Comparison of ENCODE assay signal across 8 cellular contexts in the genomic region with DNA sequence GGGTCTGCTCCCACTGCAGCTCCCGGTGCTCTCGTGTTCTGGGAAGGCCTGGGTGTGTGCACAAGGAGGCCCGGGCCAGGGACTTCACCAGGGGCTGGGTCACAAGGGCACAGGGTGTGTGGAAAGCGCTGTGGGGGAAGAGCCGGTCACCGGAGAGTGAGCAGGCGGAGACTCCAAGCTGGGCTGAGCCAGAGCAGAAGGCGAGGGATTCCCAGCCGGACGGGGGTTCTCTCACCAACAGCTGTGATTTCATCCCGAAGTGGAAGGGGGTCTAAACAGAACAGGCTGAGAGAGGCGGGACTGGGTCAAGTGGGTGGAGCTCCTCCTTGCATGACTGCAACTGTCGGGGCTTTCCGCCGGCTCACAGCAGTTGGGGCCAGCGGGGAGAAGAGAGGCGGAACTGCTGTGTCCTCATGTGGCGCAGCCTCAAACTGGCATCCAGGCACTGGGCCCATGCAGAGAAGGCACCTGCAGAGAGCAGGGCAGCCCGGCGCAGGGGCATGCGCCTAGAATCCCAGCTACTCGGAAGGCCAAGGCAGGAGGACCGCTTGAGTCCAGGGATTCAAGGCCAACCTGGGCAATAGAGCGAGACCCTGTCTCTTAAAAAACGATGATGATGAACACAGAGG. TPM values are rescaled to one million over a fixed set of nuclear protein-coding genes. Genes with fewer than 3 reads are reported as not detected.
DNase-seq lines count a peak whose midpoint lies in the region; ATAC-seq and TF ChIP-seq lines count a peak whose summit lies in the region.

No MANE protein-coding gene starts in this region.

- peaks cover 12% of the 10 kb centered on the region for H3K27me3 Mint-ChIP-seq in GM23338 (ENCODE audit: insufficient read depth, low read depth, poor library complexity)
- H3K27me3 Mint-ChIP-seq in activated T-helper 2 cell treated with anti-CD3 and anti-CD28 coated beads, Interferon-gamma antibody, Interleukin-2, Interleukin-4, amounts not matched to agents 10 μg/mL and 5 μg/mL and 100 μg/mL, durations not matched to agents 14 hours and 24 hours and 36 hours (ENCODE audit: low read depth): no peaks in the 10 kb centered on the region

- peak overlapping the region; percentile 77; the same call in 1 of the 2 replicates for H3K27ac Mint-ChIP-seq in GM23338
- H3K27ac Mint-ChIP-seq in activated T-helper 2 cell treated with anti-CD3 and anti-CD28 coated beads, Interferon-gamma antibody, Interleukin-2, Interleukin-4, amounts not matched to agents 10 μg/mL and 5 μg/mL and 100 μg/mL, durations not matched to agents 14 hours and 24 hours and 36 hours: peak overlapping the region; percentile 100

- TF ChIP-seq CTCF in GM10266 (IDR thresholded peaks at IDR 0.05; ENCODE audit: control insufficient read depth, insufficient read depth, low read depth, missing control alignments): peak; percentile 2
- TF ChIP-seq CTCF in GM23338 (conservative IDR thresholded peaks at IDR 0.05; ENCODE audit: low read depth in 2 of 2): no peak

- no peaks in the 10 kb centered on the region for H3K9me2 ChIP-seq in GM23338 (ENCODE audit: insufficient read depth)

- H3K23ac ChIP-seq in mesendoderm (ENCODE audit: low read length): no peak overlapping the region

- no peaks in the 10 kb centered on the region for H3K9me3 Mint-ChIP-seq in GM23338
- no peaks in the 10 kb centered on the region for H3K9me3 Mint-ChIP-seq in activated T-helper 2 cell treated with anti-CD3 and anti-CD28 coated beads, Interferon-gamma antibody, Interleukin-2, Interleukin-4, amounts not matched to agents 10 μg/mL and 5 μg/mL and 100 μg/mL, durations not matched to agents 14 hours and 24 hours and 36 hours

- ATAC-seq in GM23338: peak; percentile 64

- H3K4me1 Mint-ChIP-seq in GM23338: peaks cover 20% of the 10 kb centered on the region
- peaks cover 55% of the 10 kb centered on the region for H3K4me1 Mint-ChIP-seq in activated T-helper 2 cell treated with anti-CD3 and anti-CD28 coated beads, Interferon-gamma antibody, Interleukin-2, Interleukin-4, amounts not matched to agents 10 μg/mL and 5 μg/mL and 100 μg/mL, durations not matched to agents 14 hours and 24 hours and 36 hours (ENCODE audit: low read depth)

- H3K79me1 ChIP-seq in mesendoderm (ENCODE audit: low read length): no peaks in the 10 kb centered on the region

- no peak overlapping the region for H2AFZ ChIP-seq in GM23338

- no peak overlapping the region for H3K4ac ChIP-seq in mesendoderm (ENCODE audit: low read depth, low read length)

- H4K8ac ChIP-seq in mesendoderm (ENCODE audit: low read depth, low read length): no peak overlapping the region

- H3K18ac ChIP-seq in mesendoderm (ENCODE audit: low read length): no peak overlapping the region

- no peak overlapping the region for H3K9ac ChIP-seq in mesendoderm (ENCODE audit: low read length)

- H3K4me1 ChIP-seq in GM23338 (ENCODE audit: insufficient read depth) (0 out of 2 replicates have a peak, but pooled peaks cover under 1% of the 10 kb centered on the region), mesendoderm (ENCODE audit: control insufficient read depth, low read depth, low read length) (no peaks in the 10 kb centered on the region)

- H3K36me3 ChIP-seq in GM23338 (ENCODE audit: insufficient read depth) (0 out of 2 replicates have a peak, but pooled peaks cover 4% of the 10 kb centered on the region), mesendoderm (ENCODE audit: control insufficient read depth, insufficient read depth, low read length) (peaks cover 6% of the 10 kb centered on the region)

- H4K5ac ChIP-seq in mesendoderm (ENCODE audit: low read length): no peak overlapping the region

- H3K4me3 Mint-ChIP-seq in GM23338: no peak overlapping the region
- peak overlapping the region; percentile 68 for H3K4me3 Mint-ChIP-seq in activated T-helper 2 cell treated with anti-CD3 and anti-CD28 coated beads, Interferon-gamma antibody, Interleukin-2, Interleukin-4, amounts not matched to agents 10 μg/mL and 5 μg/mL and 100 μg/mL, durations not matched to agents 14 hours and 24 hours and 36 hours (ENCODE audit: low read depth)

- H3K4me2 ChIP-seq in GM23338 (no peak overlapping the region), mesendoderm (ENCODE audit: low read length) (no peak overlapping the region)

- H3K79me2 ChIP-seq in GM23338 (replicated peaks; ENCODE audit: insufficient read depth) (no peaks in the 10 kb centered on the region), mesendoderm (ENCODE audit: control insufficient read depth, insufficient read depth, low read length) (no peaks in the 10 kb centered on the region)

- no peak overlapping the region for H2BK15ac ChIP-seq in mesendoderm (replicated peaks; ENCODE audit: low read depth)

- H3K27ac ChIP-seq in GM23338 (ENCODE audit: low read depth) (no peak overlapping the region), mesendoderm (ENCODE audit: low read depth, low read length) (no peak overlapping the region)

- H3K4me3 ChIP-seq in GM23338 (no peak overlapping the region), mesendoderm (ENCODE audit: low read length) (no peak overlapping the region)

- H2AK5ac ChIP-seq in mesendoderm (ENCODE audit: low read length): no peak overlapping the region

- peaks cover 29% of the 10 kb centered on the region for H3K36me3 Mint-ChIP-seq in GM23338 (ENCODE audit: low read depth)
- peaks cover 54% of the 10 kb centered on the region for H3K36me3 Mint-ChIP-seq in activated T-helper 2 cell treated with anti-CD3 and anti-CD28 coated beads, Interferon-gamma antibody, Interleukin-2, Interleukin-4, amounts not matched to agents 10 μg/mL and 5 μg/mL and 100 μg/mL, durations not matched to agents 14 hours and 24 hours and 36 hours (ENCODE audit: low read depth)

- H4K20me1 ChIP-seq in GM23338 (replicated peaks; ENCODE audit: insufficient read depth): no peaks in the 10 kb centered on the region; the same call in 1 of the 2 replicates

- H2BK5ac ChIP-seq in mesendoderm (ENCODE audit: low read length): no peak overlapping the region

- intact Hi-C loops in activated T-helper 2 cell treated with anti-CD3 and anti-CD28 coated beads, Interferon-gamma antibody, Interleukin-2, Interleukin-4, amounts not matched to agents 10 μg/mL and 5 μg/mL and 100 μg/mL, durations not matched to agents 14 hours and 24 hours and 36 hours (cut with micrococcal nuclease): loop anchor here (1.0 kb wide), 3 partner anchors 9 to 39 kb away; a partner anchor contains a TSS

- H2BK120ac ChIP-seq in mesendoderm (ENCODE audit: low read depth, low read length): no peak overlapping the region

- WGBS in mesendoderm (ENCODE audit: extremely low coverage, insufficient coverage, low lambda C conversion rate): no CpG with 5 or more reads among the region's 25 CpGs

- 0 out of 2 replicates have a peak, but pooled peaks cover 6% of the 10 kb centered on the region for H3F3A ChIP-seq in GM23338 (replicated peaks; ENCODE audit: low read depth)

- H3K27me3 ChIP-seq in GM23338 (ENCODE audit: insufficient read depth): no peaks in the 10 kb centered on the region
- no peaks in the 10 kb centered on the region for H3K27me3 ChIP-seq in mesendoderm (ENCODE audit: insufficient read depth, low read length, poor library complexity)

- DNase-seq in GM10266 (ENCODE audit: extremely low spot score) (peak; percentile 83), GM23338 (ENCODE audit: low spot score) (no peak), NCI-H82 treated with DMSO at 0.1 percent for 48 hours (lab: John Stamatoyannopoulos, UW; ENCODE audit: unreplicated experiment) (peak; percentile 39), left kidney (ENCODE audit: low read depth, low spot score) (peak; percentile 81), mesendoderm (no peak), NCI-H2029 (lab: John Stamatoyannopoulos, UW) (no peak)
- DNase-seq in activated T-helper 2 cell treated with anti-CD3 and anti-CD28 coated beads, Interferon-gamma antibody, Interleukin-2, Interleukin-4, amounts not matched to agents 10 μg/mL and 5 μg/mL and 100 μg/mL, durations not matched to agents 14 hours and 24 hours and 36 hours (ENCODE audit: low spot score): peak; percentile 79
- DNase-seq in stimulated activated CD8-positive, alpha-beta memory T cell treated with anti-CD3 and anti-CD28 coated beads, Interleukin-15, amount 100 ng/mL, for 4 hours (ENCODE audit: low read depth in 2 of 2): peak; percentile 71 to 78

- no peak overlapping the region for H3K56ac ChIP-seq in mesendoderm (ENCODE audit: low read length)

RNA-seq across cellular contexts. Expression of a gene that starts 7.6 kb away (rescaled TPM):
- 21.7 and 33.8 TPM in 2 replicates for total RNA-seq in GM23338 (2014; rRNA removed; shearing (Covaris generic))
- polyA plus RNA-seq in GM23338 (2016; fragmentation: Nextera tagmentation; extraction: Ambion mirVana): 6.6 and 8.6 TPM in 2 replicates
- 53.5 and 53.8 TPM in 2 replicates for total RNA-seq in activated T-helper 2 cell treated with anti-CD3 and anti-CD28 coated beads, Interferon-gamma antibody, Interleukin-2, Interleukin-4, amounts not matched to agents 10 μg/mL and 5 μg/mL and 100 μg/mL, durations not matched to agents 14 hours and 24 hours and 36 hours
- 17.1 TPM for polyA plus RNA-seq in mesendoderm (2013, experiment 1 of 2)
- 16.6 TPM for polyA plus RNA-seq in mesendoderm (2013, experiment 2 of 2)

RNA-seq across cellular contexts. Expression of a gene that starts 29.6 kb away (rescaled TPM):
- 25.4 and 29.1 TPM in 2 replicates for total RNA-seq in GM23338 (2014; rRNA removed; shearing (Covaris generic))
- polyA plus RNA-seq in GM23338 (2016; fragmentation: Nextera tagmentation; extraction: Ambion mirVana): 24.8 and 25.5 TPM in 2 replicates
- total RNA-seq in activated T-helper 2 cell treated with anti-CD3 and anti-CD28 coated beads, Interferon-gamma antibody, Interleukin-2, Interleukin-4, amounts not matched to agents 10 μg/mL and 5 μg/mL and 100 μg/mL, durations not matched to agents 14 hours and 24 hours and 36 hours: 25.7 and 30.0 TPM in 2 replicates
- 15.9 TPM for polyA plus RNA-seq in mesendoderm (2013, experiment 1 of 2)
- 15.6 TPM for polyA plus RNA-seq in mesendoderm (2013, experiment 2 of 2)

RNA-seq across cellular contexts. Expression of a gene that starts 38.9 kb away (rescaled TPM):
- 31.0 and 45.0 TPM in 2 replicates for total RNA-seq in GM23338 (2014; rRNA removed; shearing (Covaris generic))
- polyA plus RNA-seq in GM23338 (2016; fragmentation: Nextera tagmentation; extraction: Ambion mirVana): 17.7 and 20.0 TPM in 2 replicates
- 8.9 and 10.0 TPM in 2 replicates for total RNA-seq in activated T-helper 2 cell treated with anti-CD3 and anti-CD28 coated beads, Interferon-gamma antibody, Interleukin-2, Interleukin-4, amounts not matched to agents 10 μg/mL and 5 μg/mL and 100 μg/mL, durations not matched to agents 14 hours and 24 hours and 36 hours
- polyA plus RNA-seq in mesendoderm (2013, experiment 1 of 2): 11.3 TPM
- 11.6 TPM for polyA plus RNA-seq in mesendoderm (2013, experiment 2 of 2)

RNA-seq across cellular contexts. Expression of a gene that starts 39.0 kb away (rescaled TPM):
- total RNA-seq in GM23338 (2014; rRNA removed; shearing (Covaris generic)): 43.3 and 55.2 TPM in 2 replicates
- polyA plus RNA-seq in GM23338 (2016; fragmentation: Nextera tagmentation; extraction: Ambion mirVana): 24.0 and 28.1 TPM in 2 replicates
- 21.8 and 22.0 TPM in 2 replicates for total RNA-seq in activated T-helper 2 cell treated with anti-CD3 and anti-CD28 coated beads, Interferon-gamma antibody, Interleukin-2, Interleukin-4, amounts not matched to agents 10 μg/mL and 5 μg/mL and 100 μg/mL, durations not matched to agents 14 hours and 24 hours and 36 hours
- polyA plus RNA-seq in mesendoderm (2013, experiment 1 of 2): 12.8 TPM
- 12.5 TPM for polyA plus RNA-seq in mesendoderm (2013, experiment 2 of 2)

RNA-seq across cellular contexts. Expression of a gene that starts 53.0 kb away (rescaled TPM):
- total RNA-seq in GM23338 (2014; rRNA removed; shearing (Covaris generic)): 32.2 and 39.0 TPM in 2 replicates
- 167 and 190 TPM in 2 replicates for polyA plus RNA-seq in GM23338 (2016; fragmentation: Nextera tagmentation; extraction: Ambion mirVana)
- 46.8 and 52.2 TPM in 2 replicates for total RNA-seq in activated T-helper 2 cell treated with anti-CD3 and anti-CD28 coated beads, Interferon-gamma antibody, Interleukin-2, Interleukin-4, amounts not matched to agents 10 μg/mL and 5 μg/mL and 100 μg/mL, durations not matched to agents 14 hours and 24 hours and 36 hours
- 139 TPM for polyA plus RNA-seq in mesendoderm (2013, experiment 1 of 2)
- polyA plus RNA-seq in mesendoderm (2013, experiment 2 of 2): 136 TPM

Comparison
In these comparisons a context has a peak if more than half of its experiments do, and no peak if none do; other contexts are left out.
1. DNase-seq: peak in GM10266 (single experiment), NCI-H82 treated with DMSO at 0.1 percent for 48 hours (single experiment), activated T-helper 2 cell treated with anti-CD3 and anti-CD28 coated beads, Interferon-gamma antibody, Interleukin-2, Interleukin-4, amounts not matched to agents 10 μg/mL and 5 μg/mL and 100 μg/mL, durations not matched to agents 14 hours and 24 hours and 36 hours (single experiment), left kidney (single experiment) and stimulated activated CD8-positive, alpha-beta memory T cell treated with anti-CD3 and anti-CD28 coated beads, Interleukin-15, amount 100 ng/mL, for 4 hours (2 of 2); none in GM23338 (single experiment), mesendoderm (single experiment) and NCI-H2029 (single experiment).